Comparison of ENCODE assay signal across 8 cellular contexts in the genomic region with DNA sequence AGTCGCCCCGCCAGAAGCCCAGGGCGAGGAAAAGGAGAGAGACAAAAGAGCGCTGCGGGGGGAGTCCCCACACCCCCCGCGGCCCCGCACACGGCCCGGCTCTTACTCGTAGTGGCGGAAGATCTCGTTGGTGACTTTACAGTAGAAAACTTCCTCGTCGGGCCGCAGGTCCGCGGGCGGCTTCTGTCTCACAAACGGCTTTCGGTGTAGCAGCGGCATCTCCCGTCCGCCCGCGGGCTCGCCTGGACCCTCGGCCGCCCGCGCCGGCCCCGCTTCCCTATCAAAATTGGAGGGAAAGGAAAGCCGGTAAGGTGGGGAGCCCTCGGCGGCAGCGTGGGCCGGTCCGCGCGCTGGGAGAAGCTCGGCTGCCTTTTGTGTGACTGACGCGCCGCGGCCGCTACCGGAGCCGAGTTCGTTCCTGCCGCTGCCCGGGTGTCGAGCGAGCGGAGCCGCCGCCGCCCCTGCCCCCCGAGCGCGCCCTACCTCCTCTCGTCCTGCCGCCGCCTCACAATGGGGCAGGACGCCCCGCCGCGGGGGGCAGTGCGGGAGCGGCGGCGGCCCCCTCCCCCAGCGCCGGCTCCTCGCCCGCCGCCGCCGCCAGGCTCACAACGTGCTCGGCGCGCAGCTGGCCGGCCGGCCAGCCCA. TPM values are rescaled to one million over a fixed set of nuclear protein-coding genes. Genes with fewer than 3 reads are reported as not detected.
DNase-seq lines count a peak whose midpoint lies in the region; ATAC-seq and TF ChIP-seq lines count a peak whose summit lies in the region.

No MANE protein-coding gene starts in this region.

- peak overlapping the region; percentile 87 for H3K9ac ChIP-seq in OCI-LY1 (ENCODE audit: low read length)

- no peaks in the 10 kb centered on the region for H3K9me2 ChIP-seq in OCI-LY1 (ENCODE audit: low read depth, low read length)

- H2AFZ ChIP-seq in OCI-LY1 (ENCODE audit: low read length) (0 out of 2 replicates have a peak overlapping the region, but pooled peaks have one; percentile 54), neuron (ENCODE audit: low read depth, low read length) (peak overlapping the region; percentile 88)

- TF ChIP-seq CTCF in OCI-LY1 (IDR thresholded peaks at IDR 0.05; ENCODE audit: low read length): peak; percentile 18; the same call in 1 of the 2 replicates
- peak; percentile 51 for TF ChIP-seq CTCF in foreskin keratinocyte (conservative IDR thresholded peaks at IDR 0.05)

- no peaks in the 10 kb centered on the region for H4K20me1 ChIP-seq in OCI-LY1 (ENCODE audit: insufficient read depth, low read length)

- H3K9me3 ChIP-seq in OCI-LY1 (ENCODE audit: low read length) (no peaks in the 10 kb centered on the region), neuron (ENCODE audit: low read length) (no peaks in the 10 kb centered on the region)

- H3K4me1 ChIP-seq in OCI-LY1 (ENCODE audit: insufficient read depth, low read length, severe bottlenecking) (peaks cover 23% of the 10 kb centered on the region), foreskin keratinocyte (peaks cover 10% of the 10 kb centered on the region), neuron (ENCODE audit: insufficient read depth, low read length) (peaks cover 17% of the 10 kb centered on the region)

- peak overlapping the region; percentile 96 for H3K4me2 ChIP-seq in OCI-LY1 (ENCODE audit: low read length)

- H3K79me2 ChIP-seq in OCI-LY1 (ENCODE audit: insufficient read depth, low read length): peaks cover 44% of the 10 kb centered on the region

- H3K27me3 ChIP-seq in OCI-LY1 (ENCODE audit: insufficient read depth, low read length) (no peaks in the 10 kb centered on the region), foreskin keratinocyte (no peaks in the 10 kb centered on the region), neuron (ENCODE audit: insufficient read depth, low read length) (no peaks in the 10 kb centered on the region)

- DNase-seq in COR-L47 (lab: John Stamatoyannopoulos, UW) (peak; percentile 64), activated gamma-delta T cell (lab: John Stamatoyannopoulos, UW) (peak; percentile 47), foreskin keratinocyte (peak; percentile 29 to 52)

- no peaks in the 10 kb centered on the region for H3F3A ChIP-seq in OCI-LY1 (ENCODE audit: insufficient read depth, low read length)

- H3K4me3 ChIP-seq in OCI-LY1 (ENCODE audit: low read depth, low read length, poor library complexity, severe bottlenecking): peak overlapping the region; percentile 99
- H3K4me3 ChIP-seq in neuron (ENCODE audit: low read length): peak overlapping the region; percentile 56

- peak; percentile 35 for ATAC-seq in GM19397 (IDR thresholded peaks at IDR 0.05; ENCODE audit: unreplicated experiment)
- ATAC-seq in HG03520 (IDR thresholded peaks at IDR 0.05; ENCODE audit: unreplicated experiment): peak; percentile 22
- peak; percentile 37 for ATAC-seq in foreskin keratinocyte

- H3K36me3 ChIP-seq in OCI-LY1 (ENCODE audit: insufficient read depth, low read length) (peaks cover 22% of the 10 kb centered on the region; the same call in 1 of the 2 replicates), neuron (ENCODE audit: insufficient read depth, low read length) (peaks cover 12% of the 10 kb centered on the region)

- peak overlapping the region; percentile 79 for H3K27ac ChIP-seq in OCI-LY1 (ENCODE audit: low read depth, low read length, poor library complexity, severe bottlenecking)
- peak overlapping the region; percentile 94 for H3K27ac ChIP-seq in foreskin keratinocyte
- H3K27ac ChIP-seq in temporal lobe (ENCODE audit: low read depth, low read length): peak overlapping the region; percentile 87

RNA-seq across cellular contexts. Expression of gene BAZ1A, which starts 0.7 kb away (rescaled TPM):
- total RNA-seq in foreskin keratinocyte (38.8 and 41.9 TPM in 2 replicates), temporal lobe (16.2 TPM)
- 12.6 and 16.8 TPM in 2 replicates for polyA plus RNA-seq in foreskin keratinocyte

Comparison
In these comparisons a context has a peak if more than half of its experiments do, and no peak if none do; other contexts are left out.
1. Peak in every context shown above with its lines: DNase-seq, ATAC-seq, H3K4me3 ChIP-seq and H3K27ac ChIP-seq.